In genomic region chr1:244653439-244654283, GRCh38 we compare ENCODE assay signal across 8 cellular contexts. TPM values are rescaled to one million over a fixed set of nuclear protein-coding genes. Genes with fewer than 3 reads are reported as not detected.
A peak's percentile ranks its signal among the peaks of the same experiment; 100 is the strongest.
DNase-seq lines count a peak whose midpoint lies in the region; ATAC-seq and TF ChIP-seq lines count a peak whose summit lies in the region.

No MANE protein-coding gene starts in this region.

- ATAC-seq in heart left ventricle (no peak), Right ventricle myocardium superior (ENCODE audit: poor library complexity) (no peak), GM21576 (IDR thresholded peaks at IDR 0.05; ENCODE audit: unreplicated experiment) (no peak)
- ATAC-seq in stimulated activated memory B cell treated with anti-CD40 and anti-IgM and Interleukin-4, amounts not matched to agents 10 μg/mL and 1 μg/mL and 100 μg/mL, for 72 hours: no peak

- no peak overlapping the region for H3K27ac Mint-ChIP-seq in stimulated activated memory B cell treated with anti-CD40 and anti-IgM and Interleukin-4, amounts not matched to agents 10 μg/mL and 1 μg/mL and 100 μg/mL, for 72 hours

- intact Hi-C loops in heart left ventricle (cut with DNase I) (loop anchor here in 8 of 10 donors (2.0 to 10.0 kb wide), 12 partner anchors 19 to 389 kb away; partner anchors contain the start of genes ADSS2 (in 6 of the 8), CATSPERE (in 1 of the 8), COX20 (in 1 of the 8) and HNRNPU (in 1 of the 8)), Right ventricle myocardium superior (cut with DNase I) (loop anchor here (5.0 kb wide), 1 partner anchor 206 kb away; no protein-coding TSS in a partner anchor)

- H3K36me3 ChIP-seq in heart left ventricle: peaks cover 0 to 8% (median 0%) of the 10 kb centered on the region in 9 donors

- no peak overlapping the region for H3K4me3 Mint-ChIP-seq in stimulated activated memory B cell treated with anti-CD40 and anti-IgM and Interleukin-4, amounts not matched to agents 10 μg/mL and 1 μg/mL and 100 μg/mL, for 72 hours

- H3K27me3 ChIP-seq in heart left ventricle: no peaks in the 10 kb centered on the region

- TF ChIP-seq POLR2A in heart left ventricle (IDR thresholded peaks at IDR 0.05): no peak

- TF ChIP-seq CTCF in heart left ventricle (IDR thresholded peaks at IDR 0.05) (peak in 1 of 12 donors; percentile 5), fibroblast of the aortic adventitia (IDR thresholded peaks at IDR 0.05; ENCODE audit: insufficient read depth, low read length) (no peak), retinal pigment epithelial cell (conservative IDR thresholded peaks at IDR 0.05; ENCODE audit: low read depth, low read length) (no peak)

- H3K4me1 Mint-ChIP-seq in stimulated activated memory B cell treated with anti-CD40 and anti-IgM and Interleukin-4, amounts not matched to agents 10 μg/mL and 1 μg/mL and 100 μg/mL, for 72 hours: peaks cover 28% of the 10 kb centered on the region

- peak overlapping the region; percentile 83 to 98 (median 96) for H3K27ac ChIP-seq in heart left ventricle

- 1 to 2% (median 1%) methylated on average over 19 to 38 of the region's 38 CpGs for WGBS in heart left ventricle, 4 donors

- no peaks in the 10 kb centered on the region for H3K9me3 ChIP-seq in heart left ventricle

- peak in 2 of 5 donors; percentile 20 to 50 for DNase-seq in heart left ventricle
- no peak for DNase-seq in Right ventricle myocardium superior
- peak; percentile 26 for DNase-seq in RPMI8226
- DNase-seq in fibroblast of the aortic adventitia (ENCODE audit: low read depth): peak; percentile 27
- no peak for DNase-seq in retinal pigment epithelial cell (ENCODE audit: low read depth)
- DNase-seq in SHP77 treated with DMSO at 0.1 percent for 48 hours (lab: John Stamatoyannopoulos, UW): no peak

- no peaks in the 10 kb centered on the region for H3K9me3 Mint-ChIP-seq in stimulated activated memory B cell treated with anti-CD40 and anti-IgM and Interleukin-4, amounts not matched to agents 10 μg/mL and 1 μg/mL and 100 μg/mL, for 72 hours

- H3K4me1 ChIP-seq in heart left ventricle: peaks cover 4 to 56% (median 36%) of the 10 kb centered on the region in 12 donors

- H3K36me3 Mint-ChIP-seq in stimulated activated memory B cell treated with anti-CD40 and anti-IgM and Interleukin-4, amounts not matched to agents 10 μg/mL and 1 μg/mL and 100 μg/mL, for 72 hours: peaks cover 20% of the 10 kb centered on the region

- H3K27me3 Mint-ChIP-seq in stimulated activated memory B cell treated with anti-CD40 and anti-IgM and Interleukin-4, amounts not matched to agents 10 μg/mL and 1 μg/mL and 100 μg/mL, for 72 hours: no peaks in the 10 kb centered on the region

- H3K4me3 ChIP-seq in heart left ventricle (peak overlapping the region; percentile 51 to 99 (median 88)), fibroblast of the aortic adventitia (ENCODE audit: low read depth, low read length) (peak overlapping the region; percentile 92), retinal pigment epithelial cell (ENCODE audit: low read length) (peak overlapping the region; percentile 75)

RNA-seq across cellular contexts. Expression of gene DESI2, which starts 0.7 kb away (rescaled TPM):
- 10 to 100 TPM; 18.7 to 34.2 (median 23.1) TPM for total RNA-seq in heart left ventricle
- polyA plus RNA-seq in heart left ventricle: 10 to 100 TPM in 1 of 2 donors, 1 to 10 TPM in 1; 8.2 to 22.4 TPM
- total RNA-seq in Right ventricle myocardium superior: 19.8 TPM
- total RNA-seq in fibroblast of the aortic adventitia (ENCODE audit: low replicate concordance): 25.2 and 54.7 TPM in 2 replicates

Comparison
In these comparisons a context has a peak if more than half of its experiments do, and no peak if none do; other contexts are left out.
1. DNase-seq: peak in RPMI8226 (single experiment) and fibroblast of the aortic adventitia (single experiment); none in Right ventricle myocardium superior (single experiment), retinal pigment epithelial cell (single experiment) and SHP77 treated with DMSO at 0.1 percent for 48 hours (single experiment).
2. Peak in every context shown above with its lines, with median percentiles within 50 percentile points of each other: H3K4me3 ChIP-seq.